ENCODE assay signal across 22 cellular contexts in the genomic region with DNA sequence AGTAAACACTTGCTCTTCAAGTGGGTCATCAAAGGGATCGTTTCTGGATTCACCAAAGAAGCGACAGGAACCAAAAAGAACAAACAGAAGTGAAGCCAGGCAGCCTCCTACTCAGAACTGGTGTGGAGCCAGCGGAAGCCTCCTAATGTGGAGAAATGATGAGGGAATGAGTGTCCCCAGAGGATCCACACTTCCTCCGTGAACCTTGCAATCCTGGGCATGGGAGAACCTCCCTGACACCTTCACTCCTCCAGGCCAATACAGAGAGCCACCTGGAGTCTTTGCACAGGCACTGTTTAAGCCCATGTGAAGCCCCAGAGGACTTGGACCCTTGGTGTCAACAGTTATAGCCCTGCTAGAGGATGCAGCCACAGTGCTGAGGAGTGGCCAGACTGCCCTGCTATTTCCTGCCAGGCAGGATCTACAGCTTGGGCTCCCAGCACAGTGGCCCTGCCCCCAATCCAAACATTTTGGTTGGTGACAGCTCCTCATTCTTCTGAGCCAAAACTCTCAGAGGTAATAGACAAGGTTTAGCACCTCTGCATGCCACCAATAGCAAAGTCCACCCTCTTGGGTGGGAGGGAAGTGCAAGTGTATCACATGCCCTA. TPM values are rescaled to one million over a fixed set of nuclear protein-coding genes. Genes with fewer than 3 reads are reported as not detected.
DNase-seq lines count a peak whose midpoint lies in the region; ATAC-seq, FAIRE-seq and TF ChIP-seq lines count a peak whose summit lies in the region.
"Had no signal": no experiment of that assay in that cellular context is flagged by ENCODE, and none has a peak within 500 bp of the region (broad histone marks: within the 10 kb centered on the region; RNA-seq: fewer than 3 reads in every experiment).

No MANE protein-coding gene starts in this region.

- FAIRE-seq in urothelium cell line (lab: Jason Lieb, UNC), result no peak

- intact Hi-C loops in left ventricle myocardium superior (cut with micrococcal nuclease), result no loop called here

- CTCF ChIA-PET in activated CD4-positive, alpha-beta T cell treated with anti-CD3 and anti-CD28 coated beads, Interleukin-2, amount 10 ng/mL, durations not matched to agents 7 days and 5 days (lab: Charles Lee), result no interaction called here
- CTCF ChIA-PET in WTC11 (lab: Charles Lee), result interaction anchor here (1.9 kb wide), 1 partner anchor 36 kb away, joined by 6 read pairs; no protein-coding TSS in a partner anchor

- H3K9me3 Mint-ChIP-seq in activated CD4-positive, alpha-beta T cell treated with anti-CD3 and anti-CD28 coated beads, Interleukin-2, amount 10 ng/mL, durations not matched to agents 7 days and 5 days, result peaks cover 23% of the 10 kb centered on the region
- H3K9me3 Mint-ChIP-seq in WTC11, result peaks cover 53% of the 10 kb centered on the region

- H3K27ac Mint-ChIP-seq in activated CD4-positive, alpha-beta T cell treated with anti-CD3 and anti-CD28 coated beads, Interleukin-2, amount 10 ng/mL, durations not matched to agents 7 days and 5 days, result peak overlapping the region; percentile 4
- no peak overlapping the region for H3K27ac Mint-ChIP-seq in WTC11
- H3K27ac Mint-ChIP-seq: activated CD4-positive, alpha-beta T cell treated with anti-CD3 and anti-CD28 coated beads for 36 hours; IgD-negative memory B cell; memory B cell; stimulated activated naive B cell treated with anti-CD40 and anti-IgM and Interleukin-4, amounts not matched to agents 10 μg/mL and 1 μg/mL and 100 μg/mL, for 72 hours had no signal

- ATAC-seq in WTC11 (peak; percentile 43; the same call in 1 of the 2 replicates), left ventricle myocardium superior (no peak)
- ATAC-seq: activated CD4-positive, alpha-beta T cell treated with anti-CD3 and anti-CD28 coated beads for 36 hours had no signal

- peaks cover 9% of the 10 kb centered on the region for H3K36me3 Mint-ChIP-seq in activated CD4-positive, alpha-beta T cell treated with anti-CD3 and anti-CD28 coated beads, Interleukin-2, amount 10 ng/mL, durations not matched to agents 7 days and 5 days (ENCODE audit: low read depth)
- H3K36me3 Mint-ChIP-seq in WTC11, result peaks cover 67% of the 10 kb centered on the region
- H3K36me3 Mint-ChIP-seq: memory B cell had no signal

- no peak for DNase-seq in activated CD4-positive, alpha-beta T cell treated with anti-CD3 and anti-CD28 coated beads, Interleukin-2, amount 10 ng/mL, durations not matched to agents 7 days and 5 days
- DNase-seq in activated CD4-positive, alpha-beta T cell treated with anti-CD3 and anti-CD28 coated beads, Interleukin-2, amount 50 U/mL, for 1 hour, result no peak
- DNase-seq in NCI-H2029 (lab: John Stamatoyannopoulos, UW) (peak; percentile 93), WTC11 (ENCODE audit: low spot score) (no peak), ureter (ENCODE audit: low spot score) (peak; percentile 64), NCI-H146 (lab: John Stamatoyannopoulos, UW) (no peak), left ventricle myocardium superior (no peak), urothelium cell line (ENCODE audit: low spot score) (no peak)
- DNase-seq: activated CD4-positive, alpha-beta T cell treated with anti-CD3 and anti-CD28 coated beads for 36 hours; activated CD8-positive, alpha-beta memory T cell treated with anti-CD3 and anti-CD28 coated beads, Interleukin-2, amount 50 U/mL, for 4 hours; activated gamma-delta T cell; COR-L47; effector memory CD4-positive, alpha-beta T cell; islet precursor cell; naive thymus-derived CD4-positive, alpha-beta T cell; OCI-M1; right lobe of liver; stimulated activated naive B cell treated with anti-CD40 and anti-IgM and Interleukin-4, amounts not matched to agents 10 μg/mL and 1 μg/mL and 100 μg/mL, for 72 hours; T-helper 9 cell; tibial artery had no signal

- no peak for TF ChIP-seq CTCF in WTC11 (IDR thresholded peaks at IDR 0.05)

- H3K27me3 Mint-ChIP-seq in activated CD4-positive, alpha-beta T cell treated with anti-CD3 and anti-CD28 coated beads, Interleukin-2, amount 10 ng/mL, durations not matched to agents 7 days and 5 days, result peaks cover 17% of the 10 kb centered on the region
- H3K27me3 Mint-ChIP-seq in WTC11 (ENCODE audit: low read depth), result peaks cover 2% of the 10 kb centered on the region; the same call in 1 of the 2 replicates
- H3K27me3 Mint-ChIP-seq: IgD-negative memory B cell had no signal

- no peak overlapping the region for H3K4me3 Mint-ChIP-seq in activated CD4-positive, alpha-beta T cell treated with anti-CD3 and anti-CD28 coated beads, Interleukin-2, amount 10 ng/mL, durations not matched to agents 7 days and 5 days
- no peak overlapping the region for H3K4me3 Mint-ChIP-seq in WTC11
- H3K4me3 Mint-ChIP-seq: activated CD4-positive, alpha-beta T cell treated with anti-CD3 and anti-CD28 coated beads for 36 hours; IgD-negative memory B cell; memory B cell; stimulated activated naive B cell treated with anti-CD40 and anti-IgM and Interleukin-4, amounts not matched to agents 10 μg/mL and 1 μg/mL and 100 μg/mL, for 72 hours had no signal

- H3K4me1 Mint-ChIP-seq in activated CD4-positive, alpha-beta T cell treated with anti-CD3 and anti-CD28 coated beads, Interleukin-2, amount 10 ng/mL, durations not matched to agents 7 days and 5 days, result peaks cover 20% of the 10 kb centered on the region
- peaks cover 7% of the 10 kb centered on the region for H3K4me1 Mint-ChIP-seq in WTC11

- POLR2A ChIA-PET in activated CD4-positive, alpha-beta T cell treated with anti-CD3 and anti-CD28 coated beads, Interleukin-2, amount 10 ng/mL, durations not matched to agents 7 days and 5 days (lab: Charles Lee), result no interaction called here
- POLR2A ChIA-PET in WTC11 (lab: Charles Lee), result no interaction called here

TF ChIP-seq in WTC11, 78 proteins besides CTCF, POLR2A, EP300 and RAD21:
- TF ChIP-seq ZNF263 (CRISPR knock-in tag; IDR thresholded peaks at IDR 0.05; ENCODE audit: low read depth), result no peak
- TF ChIP-seq GABPB1 (CRISPR knock-in tag; IDR thresholded peaks at IDR 0.05), result no peak
- TF ChIP-seq TEAD1 (CRISPR knock-in tag; IDR thresholded peaks at IDR 0.05), result no peak
- TF ChIP-seq FOXP1 (CRISPR knock-in tag; IDR thresholded peaks at IDR 0.05; ENCODE audit: borderline replicate concordance), result no peak
- no peak for TF ChIP-seq ZNF317 (CRISPR knock-in tag; IDR thresholded peaks at IDR 0.05; ENCODE audit: borderline replicate concordance, low read depth)
- no peak for TF ChIP-seq PRRX2 (CRISPR knock-in tag; IDR thresholded peaks at IDR 0.05)
- no peak for TF ChIP-seq ZNF416 (CRISPR knock-in tag; IDR thresholded peaks at IDR 0.05)
- TF ChIP-seq NFYB (CRISPR knock-in tag; conservative IDR thresholded peaks at IDR 0.05; ENCODE audit: low read depth), result no peak
- TF ChIP-seq, protein P1, sequence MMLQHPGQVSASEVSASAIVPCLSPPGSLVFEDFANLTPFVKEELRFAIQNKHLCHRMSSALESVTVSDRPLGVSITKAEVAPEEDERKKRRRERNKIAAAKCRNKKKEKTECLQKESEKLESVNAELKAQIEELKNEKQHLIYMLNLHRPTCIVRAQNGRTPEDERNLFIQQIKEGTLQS (CRISPR knock-in tag; conservative IDR thresholded peaks at IDR 0.05), result no peak
- no peak for TF ChIP-seq OVOL2 (CRISPR knock-in tag; IDR thresholded peaks at IDR 0.05; ENCODE audit: borderline replicate concordance)
- no peak for TF ChIP-seq NR1H2 (CRISPR knock-in tag; IDR thresholded peaks at IDR 0.05)
- no peak for TF ChIP-seq FOXJ3 (CRISPR knock-in tag; IDR thresholded peaks at IDR 0.05; ENCODE audit: borderline replicate concordance)
- TF ChIP-seq, protein P2, sequence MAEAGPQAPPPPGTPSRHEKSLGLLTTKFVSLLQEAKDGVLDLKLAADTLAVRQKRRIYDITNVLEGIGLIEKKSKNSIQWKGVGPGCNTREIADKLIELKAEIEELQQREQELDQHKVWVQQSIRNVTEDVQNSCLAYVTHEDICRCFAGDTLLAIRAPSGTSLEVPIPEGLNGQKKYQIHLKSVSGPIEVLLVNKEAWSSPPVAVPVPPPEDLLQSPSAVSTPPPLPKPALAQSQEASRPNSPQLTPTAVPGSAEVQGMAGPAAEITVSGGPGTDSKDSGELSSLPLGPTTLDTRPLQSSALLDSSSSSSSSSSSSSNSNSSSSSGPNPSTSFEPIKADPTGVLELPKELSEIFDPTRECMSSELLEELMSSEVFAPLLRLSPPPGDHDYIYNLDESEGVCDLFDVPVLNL (CRISPR knock-in tag; IDR thresholded peaks at IDR 0.05; ENCODE audit: borderline replicate concordance, low read depth), result no peak
- TF ChIP-seq, protein P3, sequence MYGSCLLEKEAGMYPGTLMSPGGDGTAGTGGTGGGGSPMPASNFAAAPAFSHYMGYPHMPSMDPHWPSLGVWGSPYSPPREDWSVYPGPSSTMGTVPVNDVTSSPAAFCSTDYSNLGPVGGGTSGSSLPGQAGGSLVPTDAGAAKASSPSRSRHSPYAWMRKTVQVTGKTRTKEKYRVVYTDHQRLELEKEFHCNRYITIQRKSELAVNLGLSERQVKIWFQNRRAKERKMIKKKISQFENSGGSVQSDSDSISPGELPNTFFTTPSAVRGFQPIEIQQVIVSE (CRISPR knock-in tag; IDR thresholded peaks at IDR 0.05; ENCODE audit: borderline replicate concordance), result no peak
TF ChIP-seq in WTC11: peak in this region for 0.

RNA-seq across cellular contexts. Expression of a gene that starts 23.2 kb away (rescaled TPM):
- total RNA-seq in activated CD4-positive, alpha-beta T cell treated with anti-CD3 and anti-CD28 coated beads, Interleukin-2, amount 10 ng/mL, durations not matched to agents 7 days and 5 days, result 10 to 100 TPM; 61.0 to 63.1 TPM
- 31.3 to 35.3 TPM (median 34.1 TPM) in 3 replicates for total RNA-seq in WTC11 (2021)
- total RNA-seq in ureter, result 132 TPM
- total RNA-seq in left ventricle myocardium superior, result 152 TPM

Comparison
In these comparisons a context has a peak if more than half of its experiments do, and no peak if none do; other contexts are left out.
1. DNase-seq: peak in NCI-H2029 (single experiment) and ureter (single experiment); none in activated CD4-positive, alpha-beta T cell treated with anti-CD3 and anti-CD28 coated beads, Interleukin-2, amount 10 ng/mL, durations not matched to agents 7 days and 5 days (single experiment), activated CD4-positive, alpha-beta T cell treated with anti-CD3 and anti-CD28 coated beads, Interleukin-2, amount 50 U/mL, for 1 hour (single experiment), WTC11 (single experiment), NCI-H146 (single experiment), left ventricle myocardium superior (single experiment) and urothelium cell line (single experiment).